In the genomic region with DNA sequence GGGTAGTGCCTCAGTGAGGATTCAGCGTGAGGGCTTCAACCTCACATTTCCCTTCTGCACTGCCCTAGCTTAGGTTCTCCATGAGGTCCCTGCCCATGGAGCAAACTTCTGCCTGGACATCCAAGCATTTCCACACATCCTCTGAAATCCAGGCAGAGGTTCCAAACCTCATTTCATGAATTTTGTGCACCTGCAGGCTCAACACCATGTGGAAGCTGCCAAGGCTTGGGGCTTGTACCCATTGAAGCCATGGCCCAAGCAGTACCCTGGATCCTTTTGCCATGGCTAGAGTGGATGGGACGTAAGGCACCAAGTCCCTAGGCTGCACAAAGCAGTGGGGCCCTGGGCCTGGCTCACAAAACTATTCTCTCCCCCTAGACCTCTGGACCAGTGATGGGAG, we compare ENCODE assay signal across 9 cellular contexts.
"Had no signal": no experiment of that assay in that cellular context is flagged by ENCODE, and none has a peak within 500 bp of the region (broad histone marks: within the 10 kb centered on the region; RNA-seq: fewer than 3 reads in every experiment).

No MANE protein-coding gene starts in this region.

- H3K9me3 ChIP-seq: HAP-1 had no signal

- H3K4me3 ChIP-seq: GM23248, GM23338, HAP-1 had no signal

- H3K9ac ChIP-seq: GM23248 had no signal

- DNase-seq: GM23248, GOT3, H7, H9, HCEC 1CT, HFFc6 had no signal

- H2AFZ ChIP-seq: GM23248, GM23338 had no signal

- H3K27ac Mint-ChIP-seq: GM23338, H9, HFFc6 had no signal

- H3K4me2 ChIP-seq: GM23338 had no signal

- ATAC-seq: GM23338, HCT116 had no signal

- H3K27ac ChIP-seq: GM23248 had no signal

- H3K4me1 ChIP-seq: HAP-1 had no signal

- H3K36me3 ChIP-seq: HAP-1 had no signal
